11 cellular contexts compared by ENCODE assay signal in genomic region chr2:54212456-54212855, GRCh38. TPM values are rescaled to one million over a fixed set of nuclear protein-coding genes. Genes with fewer than 3 reads are reported as not detected.
DNase-seq lines count a peak whose midpoint lies in the region; ATAC-seq and TF ChIP-seq lines count a peak whose summit lies in the region.
"Had no signal": no experiment of that assay in that cellular context is flagged by ENCODE, and none has a peak within 500 bp of the region (broad histone marks: within the 10 kb centered on the region; RNA-seq: fewer than 3 reads in every experiment).

No MANE protein-coding gene starts in this region.

- no peak overlapping the region for H3K27ac ChIP-seq in RWPE2 (ENCODE audit: poor library complexity, severe bottlenecking)
- H3K27ac ChIP-seq in parathyroid adenoma: peak overlapping the region; percentile 8
- no peak overlapping the region for H3K27ac ChIP-seq in uterus

- TF ChIP-seq POLR2A in uterus (IDR thresholded peaks at IDR 0.05): no peak

- H3K27me3 ChIP-seq in RWPE2 (ENCODE audit: insufficient read depth, poor library complexity, severe bottlenecking) (no peaks in the 10 kb centered on the region), parathyroid adenoma (ENCODE audit: control insufficient read depth, insufficient read depth, low read length) (no peaks in the 10 kb centered on the region), uterus (no peaks in the 10 kb centered on the region)

- H3K79me2 ChIP-seq in parathyroid adenoma: no peaks in the 10 kb centered on the region

- H2AFZ ChIP-seq in parathyroid adenoma: no peak overlapping the region

- H3K9me3 ChIP-seq in RWPE2 (ENCODE audit: severe bottlenecking) (peaks cover 3% of the 10 kb centered on the region), parathyroid adenoma (ENCODE audit: control insufficient read depth, low read length) (no peaks in the 10 kb centered on the region), uterus (peaks cover 0 to 13% of the 10 kb centered on the region in 2 donors)

- H3K4me2 ChIP-seq in parathyroid adenoma (ENCODE audit: low read length): no peak overlapping the region

- H3K36me3 ChIP-seq in RWPE2 (ENCODE audit: low read depth): no peaks in the 10 kb centered on the region
- no peaks in the 10 kb centered on the region for H3K36me3 ChIP-seq in parathyroid adenoma (ENCODE audit: control insufficient read depth, insufficient read depth, low read length)
- H3K36me3 ChIP-seq in uterus: no peaks in the 10 kb centered on the region

- DNase-seq in GM03348 (ENCODE audit: low spot score): peak; percentile 89
- DNase-seq in RWPE2 (ENCODE audit: low spot score): no peak
- peak; percentile 89 for DNase-seq in fibroblast of pulmonary artery (ENCODE audit: low read depth)
- DNase-seq in uterus: no peak
- no peak for DNase-seq in stimulated activated naive CD8-positive, alpha-beta T cell treated with anti-CD3 and anti-CD28 coated beads, Interleukin-15, Interleukin-2, amounts not matched to agents 100 U/mL and 50 U/mL, for 24 hours
- DNase-seq in stimulated activated CD4-positive, alpha-beta T cell treated with anti-CD3 and anti-CD28 coated beads, Interleukin-4, amount 100 ng/mL, for 24 hours: no peak
- DNase-seq: NCI-H446; stimulated activated naive CD8-positive, alpha-beta T cell treated with anti-CD3 and anti-CD28 coated beads, Interleukin-15, amount 100 ng/mL, for 72 hours had no signal

- H3K9ac ChIP-seq in parathyroid adenoma: no peak overlapping the region

- H3K4me1 ChIP-seq in RWPE2 (ENCODE audit: insufficient read depth, poor library complexity, severe bottlenecking) (no peaks in the 10 kb centered on the region), parathyroid adenoma (peaks cover 7% of the 10 kb centered on the region), uterus (peaks cover 0 to 7% of the 10 kb centered on the region in 2 donors)

- H3K4me3 ChIP-seq in RWPE2 (ENCODE audit: severe bottlenecking) (no peak overlapping the region), fibroblast of pulmonary artery (replicated peaks; ENCODE audit: low read depth, low read length) (no peak overlapping the region), parathyroid adenoma (ENCODE audit: low read depth, low read length) (no peak overlapping the region), uterus (no peak overlapping the region)

- TF ChIP-seq CTCF in RWPE2 (IDR thresholded peaks at IDR 0.05; ENCODE audit: poor library complexity, severe bottlenecking) (no peak), fibroblast of pulmonary artery (IDR thresholded peaks at IDR 0.05; ENCODE audit: low read length, missing control alignments) (no peak), parathyroid adenoma (IDR thresholded peaks at IDR 0.05) (no peak), uterus (IDR thresholded peaks at IDR 0.05) (no peak)

- intact Hi-C loops in uterus (cut with DNase I; ENCODE audit: low total_unique reads): no loop called here

- ATAC-seq in RWPE2 (ENCODE audit: low read depth) (peak; percentile 98), HG02973 (IDR thresholded peaks at IDR 0.05; ENCODE audit: unreplicated experiment) (no peak)
- ATAC-seq in stimulated activated naive CD8-positive, alpha-beta T cell treated with anti-CD3 and anti-CD28 coated beads, Interleukin-15, Interleukin-2, amounts not matched to agents 100 U/mL and 50 U/mL, for 24 hours: no peak
- ATAC-seq: stimulated activated naive CD8-positive, alpha-beta T cell treated with anti-CD3 and anti-CD28 coated beads, Interleukin-15, amount 100 ng/mL, for 72 hours had no signal

RNA-seq across cellular contexts. Expression of gene TSPYL6, which starts 43.6 kb away (rescaled TPM):
- under 1 TPM in 1 of 4 donors, not detected in 3; 0.18 TPM for total RNA-seq in uterus
- total RNA-seq: T-helper 1 cell treated with Interleukin-12 subunit alpha and Interleukin-12 subunit beta and Interleukin-4 antibody, amounts not matched to agents 30 ng/mL and 1 ng/mL, for 36 hours had no signal

Comparison
In these comparisons a context has a peak if more than half of its experiments do, and no peak if none do; other contexts are left out.
1. DNase-seq: peak in GM03348 (single experiment) and fibroblast of pulmonary artery (single experiment); none in RWPE2 (single experiment), uterus (0 of 2), stimulated activated naive CD8-positive, alpha-beta T cell treated with anti-CD3 and anti-CD28 coated beads, Interleukin-15, Interleukin-2, amounts not matched to agents 100 U/mL and 50 U/mL, for 24 hours (single experiment) and stimulated activated CD4-positive, alpha-beta T cell treated with anti-CD3 and anti-CD28 coated beads, Interleukin-4, amount 100 ng/mL, for 24 hours (single experiment).